26 cellular contexts compared by ENCODE assay signal in genomic region chr7:142329062-142329788, GRCh38.
DNase-seq lines count a peak whose midpoint lies in the region; ATAC-seq and TF ChIP-seq lines count a peak whose summit lies in the region.
"Had no signal": no experiment of that assay in that cellular context is flagged by ENCODE, and none has a peak within 500 bp of the region (broad histone marks: within the 10 kb centered on the region; RNA-seq: fewer than 3 reads in every experiment).

No MANE protein-coding gene starts in this region.

- H4K20me1 ChIP-seq in Loucy (ENCODE audit: insufficient read depth, low read length, poor library complexity, severe bottlenecking) (no peaks in the 10 kb centered on the region), neural progenitor cell (ENCODE audit: low read depth) (peaks cover 9% of the 10 kb centered on the region)

- H3K79me2 ChIP-seq in Loucy (ENCODE audit: insufficient read depth, low read length) = no peaks in the 10 kb centered on the region
- no peaks in the 10 kb centered on the region for H3K79me2 ChIP-seq in neural progenitor cell (ENCODE audit: low read depth)

- peaks cover 25% of the 10 kb centered on the region for H3K4me1 Mint-ChIP-seq in neural progenitor cell

- H3K4me3 ChIP-seq in Loucy (ENCODE audit: low read length, poor library complexity, severe bottlenecking) = peak overlapping the region; percentile 48
- no peak overlapping the region for H3K4me3 ChIP-seq in coronary artery
- no peak overlapping the region for H3K4me3 ChIP-seq in neural progenitor cell
- H3K4me3 ChIP-seq: A549, HAP-1, PC-9, sigmoid colon, thoracic aorta, vagina had no signal

- H3K4me1 ChIP-seq in Loucy (ENCODE audit: insufficient read depth, low read length, poor library complexity, severe bottlenecking) (peaks cover 44% of the 10 kb centered on the region), neural progenitor cell (peaks cover 12% of the 10 kb centered on the region)
- H3K4me1 ChIP-seq: A549, HAP-1, sigmoid colon, vagina had no signal

- peak overlapping the region; percentile 60 for H3K9ac ChIP-seq in Loucy (ENCODE audit: low read depth, low read length, poor library complexity, severe bottlenecking)
- H3K9ac ChIP-seq in neural progenitor cell = no peak overlapping the region
- H3K9ac ChIP-seq: KMS-11 had no signal

- H3K27ac ChIP-seq in coronary artery (no peak overlapping the region), neural progenitor cell (no peak overlapping the region)
- H3K27ac ChIP-seq: A549, KMS-11, PC-9, sigmoid colon, thoracic aorta, vagina had no signal

- ATAC-seq in HG03342 (IDR thresholded peaks at IDR 0.05; ENCODE audit: unreplicated experiment) (no peak), GM21526 (IDR thresholded peaks at IDR 0.05; ENCODE audit: low FRiP score, unreplicated experiment) (no peak)
- ATAC-seq: A549; activated CD4-positive, alpha-beta T cell treated with anti-CD3 and anti-CD28 coated beads for 36 hours; activated T-cell treated with anti-CD3 and anti-CD28 coated beads, Interleukin-2, amount 50 U/mL, for 4 hours had no signal

- no peaks in the 10 kb centered on the region for H3K36me3 ChIP-seq in Loucy (ENCODE audit: insufficient read depth, low read length)
- no peaks in the 10 kb centered on the region for H3K36me3 ChIP-seq in neural progenitor cell
- H3K36me3 ChIP-seq: HAP-1, sigmoid colon, thoracic aorta, vagina had no signal

- H3K9me2 ChIP-seq in Loucy (replicated peaks; ENCODE audit: low read depth, low read length) = no peaks in the 10 kb centered on the region

- in situ Hi-C loops in ACHN (cut with HindIII; ENCODE audit: low pct_ligation_motif_present, low pct_unique_long_range_greater_than_20kb, low sequenced_read_pairs) = no loop called here

- DNase-seq in ACHN = peak; percentile 8
- peak; percentile 41 for DNase-seq in coronary artery (ENCODE audit: low spot score)
- no peak for DNase-seq in neural progenitor cell (ENCODE audit: low spot score)
- DNase-seq in NCI-H128 (lab: John Stamatoyannopoulos, UW; ENCODE audit: unreplicated experiment) = no peak
- DNase-seq in C1 segment of cervical spinal cord (lab: John Stamatoyannopoulos, UW) = no peak
- DNase-seq: activated CD4-positive, alpha-beta T cell treated with anti-CD3 and anti-CD28 coated beads for 36 hours; activated naive CD4-positive, alpha-beta T cell; activated T-cell treated with anti-CD3 and anti-CD28 coated beads, Interleukin-2, amount 50 U/mL, for 4 hours; amniotic stem cell; effector CD4-positive, alpha-beta T cell; MV-4-11; NCI-H510A; NK-92 treated with Interleukin-12 subunit alpha and Interleukin-12 subunit beta, amount 100 ng/mL, for 24 hours; PC-9; Right ventricle myocardium superior; sigmoid colon; stimulated activated CD4-positive, alpha-beta T cell treated with anti-CD3 and anti-CD28 coated beads, Interleukin-4, amount 100 ng/mL, for 4 hours; stimulated activated naive CD4-positive, alpha-beta T cell had no signal

- no peaks in the 10 kb centered on the region for H3K36me3 Mint-ChIP-seq in neural progenitor cell

- H3K27ac Mint-ChIP-seq in neural progenitor cell = peak overlapping the region; percentile 94
- H3K27ac Mint-ChIP-seq: activated CD4-positive, alpha-beta T cell treated with anti-CD3 and anti-CD28 coated beads for 36 hours had no signal

- H3K27me3 ChIP-seq in Loucy (ENCODE audit: insufficient read depth, low read length, poor library complexity, severe bottlenecking) (no peaks in the 10 kb centered on the region), neural progenitor cell (no peaks in the 10 kb centered on the region)
- H3K27me3 ChIP-seq: vagina had no signal

- TF ChIP-seq CTCF in Loucy (conservative IDR thresholded peaks at IDR 0.05; ENCODE audit: low read length) = no peak
- no peak for TF ChIP-seq CTCF in coronary artery (IDR thresholded peaks at IDR 0.05)
- TF ChIP-seq CTCF in neural progenitor cell (IDR thresholded peaks at IDR 0.05) = no peak

- H3K4me2 ChIP-seq in Loucy (ENCODE audit: low read depth, low read length, poor library complexity, severe bottlenecking) (peak overlapping the region; percentile 62), neural progenitor cell (no peak overlapping the region)
- H3K4me2 ChIP-seq: A549, KMS-11, PC-9 had no signal

- H3K9me3 Mint-ChIP-seq in neural progenitor cell = no peaks in the 10 kb centered on the region
- H3K9me3 Mint-ChIP-seq: activated T-cell treated with anti-CD3 and anti-CD28 coated beads, Interleukin-2, amount 50 U/mL, for 4 hours had no signal

- H3K27me3 Mint-ChIP-seq in neural progenitor cell (ENCODE audit: insufficient read depth, low read depth) = peaks cover 11% of the 10 kb centered on the region

- H3F3A ChIP-seq in Loucy (ENCODE audit: low read depth) (peaks cover 17% of the 10 kb centered on the region), neural progenitor cell (ENCODE audit: low read depth) (peaks cover 7% of the 10 kb centered on the region)

- H3K9me3 ChIP-seq in Loucy (ENCODE audit: insufficient read depth, low read depth, low read length) (no peaks in the 10 kb centered on the region), neural progenitor cell (ENCODE audit: low read depth) (no peaks in the 10 kb centered on the region)
- H3K9me3 ChIP-seq: A549, HAP-1, sigmoid colon, thoracic aorta, vagina had no signal

- H2AFZ ChIP-seq in Loucy (ENCODE audit: low read length) = peak overlapping the region; percentile 18; the same call in 1 of the 2 replicates
- H2AFZ ChIP-seq in neural progenitor cell (replicated peaks) = no peak overlapping the region
- H2AFZ ChIP-seq: PC-9 had no signal

- no peak overlapping the region for H3K4me3 Mint-ChIP-seq in neural progenitor cell
- H3K4me3 Mint-ChIP-seq: activated T-cell treated with anti-CD3 and anti-CD28 coated beads, Interleukin-2, amount 50 U/mL, for 4 hours had no signal

Comparison
In these comparisons a context has a peak if more than half of its experiments do, and no peak if none do; other contexts are left out.
1. DNase-seq: peak in ACHN (single experiment) and coronary artery (single experiment); none in neural progenitor cell (single experiment), NCI-H128 (single experiment) and C1 segment of cervical spinal cord (0 of 14).